8 cellular contexts compared by ENCODE assay signal in the genomic region with DNA sequence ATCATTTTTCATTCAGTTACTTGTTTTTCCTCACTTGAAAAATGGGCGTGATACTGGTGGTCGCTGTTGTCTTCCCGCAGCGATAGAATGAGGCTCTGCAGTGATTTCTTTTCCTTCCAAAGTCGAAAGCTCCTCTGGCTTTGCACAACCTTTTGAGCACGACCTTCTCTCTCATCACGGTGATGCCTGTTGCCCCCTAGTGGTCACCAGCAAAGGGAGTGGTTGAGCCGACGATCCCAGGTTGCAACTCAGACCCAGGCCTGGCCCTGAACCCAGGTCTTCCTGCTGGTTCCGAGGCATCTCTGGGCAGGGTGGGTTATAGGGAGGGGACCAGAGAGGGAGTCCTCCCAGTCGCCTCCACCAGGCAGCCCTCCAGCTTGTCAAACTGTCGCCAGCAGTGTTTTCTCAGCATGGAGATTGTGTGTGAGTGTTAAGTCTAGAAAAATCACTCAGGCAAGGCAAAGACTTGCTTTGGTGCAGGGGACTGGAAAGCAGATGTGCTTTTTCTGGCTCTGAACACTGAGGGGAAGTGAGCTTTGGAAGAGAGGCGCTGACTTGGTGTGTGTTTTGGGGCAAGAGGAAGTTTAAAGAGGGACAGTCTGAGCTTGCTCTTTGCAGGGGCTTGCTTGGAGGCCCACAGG.
DNase-seq lines count a peak whose midpoint lies in the region; ATAC-seq and TF ChIP-seq lines count a peak whose summit lies in the region.

No MANE protein-coding gene starts in this region.

- DNase-seq in DMS53 treated with DMSO at 0.1 percent for 48 hours (lab: John Stamatoyannopoulos, UW; ENCODE audit: unreplicated experiment) = peak; percentile 50
- peak; percentile 73 for DNase-seq in SK-MEL-5 (ENCODE audit: low read depth, low spot score)
- DNase-seq in activated naive CD4-positive, alpha-beta T cell treated with anti-CD3 and anti-CD28 coated beads, Interleukin-2, amount 50 U/mL, for 72 hours (ENCODE audit: low spot score in 2 of 2) = peak in 1 of 2 donors; percentile 55
- DNase-seq in Right ventricle myocardium superior = peak; percentile 52
- peak in 9 of 10 donors; percentile 39 to 94 (median 66) for DNase-seq in posterior cingulate gyrus
- peak; percentile 51 to 60 for DNase-seq in uterus
- DNase-seq in occipital lobe (lab: John Stamatoyannopoulos, UW) = no peak

- H3K36me3 ChIP-seq in uterus = no peaks in the 10 kb centered on the region

- H3K36me3 Mint-ChIP-seq in activated naive CD4-positive, alpha-beta T cell treated with anti-CD3 and anti-CD28 coated beads, Interleukin-2, amount 50 U/mL, for 72 hours = no peaks in the 10 kb centered on the region

- H3K9me3 ChIP-seq in uterus = no peaks in the 10 kb centered on the region

- no peak overlapping the region for H3K27ac ChIP-seq in uterus

- no peak overlapping the region for H3K27ac Mint-ChIP-seq in activated naive CD4-positive, alpha-beta T cell treated with anti-CD3 and anti-CD28 coated beads, Interleukin-2, amount 50 U/mL, for 72 hours

- peak; percentile 68 for TF ChIP-seq RAD21 in Ishikawa (IDR thresholded peaks at IDR 0.05; ENCODE audit: low read depth)

- ATAC-seq in activated naive CD4-positive, alpha-beta T cell treated with anti-CD3 and anti-CD28 coated beads, Interleukin-2, amount 50 U/mL, for 72 hours = peak; percentile 59 to 79
- peak; percentile 91 for ATAC-seq in Right ventricle myocardium superior (ENCODE audit: poor library complexity)

- no peaks in the 10 kb centered on the region for H3K9me3 Mint-ChIP-seq in activated naive CD4-positive, alpha-beta T cell treated with anti-CD3 and anti-CD28 coated beads, Interleukin-2, amount 50 U/mL, for 72 hours

- in situ Hi-C loops in SK-MEL-5 (cut with HindIII; ENCODE audit: low pct_unique_long_range_greater_than_20kb, low sequenced_read_pairs) = no loop called here

- no peaks in the 10 kb centered on the region for H3K4me1 ChIP-seq in uterus

- TF ChIP-seq POLR2A in uterus (IDR thresholded peaks at IDR 0.05) = no peak

- TF ChIP-seq EP300 in Ishikawa (IDR thresholded peaks at IDR 0.05; ENCODE audit: borderline replicate concordance) = no peak

- H3K4me3 ChIP-seq in uterus = peak overlapping the region; percentile 13 to 26

- intact Hi-C loops in Right ventricle myocardium superior (cut with DNase I) = loop anchor here (5.0 to 10.0 kb wide), 3 partner anchors 73 to 278 kb away; no protein-coding TSS in a partner anchor
- intact Hi-C loops in posterior cingulate gyrus (cut with DNase I) = loop anchor here (2.0 to 10.0 kb wide), 3 partner anchors 276 to 574 kb away; no protein-coding TSS in a partner anchor
- intact Hi-C loops in uterus (cut with DNase I; ENCODE audit: low total_unique reads) = no loop called here

- no peaks in the 10 kb centered on the region for H3K27me3 ChIP-seq in uterus

- peak; percentile 74 to 80 (median 76) for TF ChIP-seq CTCF in uterus (IDR thresholded peaks at IDR 0.05)

TF ChIP-seq in Ishikawa, 13 proteins besides CTCF, POLR2A, EP300 and RAD21:
- TF ChIP-seq NFIC (IDR thresholded peaks at IDR 0.05) (no peak), ZBTB7A (IDR thresholded peaks at IDR 0.05; ENCODE audit: low read depth) (no peak), CREB1 (IDR thresholded peaks at IDR 0.05; ENCODE audit: low read depth) (no peak), FOXM1 (IDR thresholded peaks at IDR 0.05; ENCODE audit: borderline replicate concordance, low read depth) (no peak), TCF12 (IDR thresholded peaks at IDR 0.05; ENCODE audit: low read depth) (no peak), CEBPB (IDR thresholded peaks at IDR 0.05) (no peak), YY1 (IDR thresholded peaks at IDR 0.05; ENCODE audit: low read depth) (no peak), REST (IDR thresholded peaks at IDR 0.05; ENCODE audit: low read depth) (no peak), TEAD4 (IDR thresholded peaks at IDR 0.05) (no peak), TAF1 (IDR thresholded peaks at IDR 0.05; ENCODE audit: low read depth) (no peak), USF1 (IDR thresholded peaks at IDR 0.05) (no peak), EGR1 (IDR thresholded peaks at IDR 0.05) (no peak)
- TF ChIP-seq, protein P1, sequence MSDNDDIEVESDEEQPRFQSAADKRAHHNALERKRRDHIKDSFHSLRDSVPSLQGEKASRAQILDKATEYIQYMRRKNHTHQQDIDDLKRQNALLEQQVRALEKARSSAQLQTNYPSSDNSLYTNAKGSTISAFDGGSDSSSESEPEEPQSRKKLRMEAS (IDR thresholded peaks at IDR 0.05) = no peak
TF ChIP-seq in Ishikawa: peak in this region for 0.
